In genomic region chr2:86704482-86704971, GRCh38 we compare ENCODE assay signal across 9 cellular contexts. TPM values are rescaled to one million over a fixed set of nuclear protein-coding genes. Genes with fewer than 3 reads are reported as not detected.
A peak's percentile ranks its signal among the peaks of the same experiment; 100 is the strongest.
DNase-seq lines count a peak whose midpoint lies in the region; ATAC-seq and TF ChIP-seq lines count a peak whose summit lies in the region.
"Had no signal": no experiment of that assay in that cellular context is flagged by ENCODE, and none has a peak within 500 bp of the region (broad histone marks: within the 10 kb centered on the region; RNA-seq: fewer than 3 reads in every experiment).

No MANE protein-coding gene starts in this region.

- no peak for ATAC-seq in GM19395 (IDR thresholded peaks at IDR 0.05; ENCODE audit: unreplicated experiment)
- no peak for ATAC-seq in GM18511 (IDR thresholded peaks at IDR 0.05; ENCODE audit: unreplicated experiment)
- no peak for ATAC-seq in GM21526 (IDR thresholded peaks at IDR 0.05; ENCODE audit: low FRiP score, unreplicated experiment)

- H3K4me3 ChIP-seq in ascending aorta: no peak overlapping the region

- TF ChIP-seq CTCF in ascending aorta (IDR thresholded peaks at IDR 0.05): no peak

- peaks cover 0 to 6% of the 10 kb centered on the region in 2 donors for H3K4me1 ChIP-seq in ascending aorta

- H3K27ac ChIP-seq in ascending aorta: peak overlapping the region; percentile 20 to 36
- H3K27ac ChIP-seq: neutrophil had no signal

- intact Hi-C loops in ascending aorta (cut with DNase I): loop anchor here (5.0 kb wide), 1 partner anchor 82 kb away; the partner anchor contains the start of gene RNF103

- peak; percentile 33 for DNase-seq in HK-2 (ENCODE audit: unreplicated experiment)
- peak in 1 of 2 donors; percentile 63 for DNase-seq in ascending aorta (ENCODE audit: low spot score in 2 of 2)
- peak; percentile 36 for DNase-seq in hepatic stellate cell (ENCODE audit: low spot score)
- peak; percentile 11 for DNase-seq in superior temporal gyrus (ENCODE audit: extremely low spot score)
- DNase-seq: activated naive CD4-positive, alpha-beta T cell treated with Interleukin-2 at 50 U/mL for 16 hours had no signal

- H3K36me3 ChIP-seq in ascending aorta: no peaks in the 10 kb centered on the region
- H3K36me3 ChIP-seq: neutrophil had no signal

- no peaks in the 10 kb centered on the region for H3K27me3 ChIP-seq in ascending aorta
- H3K27me3 ChIP-seq: neutrophil had no signal

- no peaks in the 10 kb centered on the region for H3K9me3 ChIP-seq in ascending aorta
- H3K9me3 ChIP-seq: neutrophil had no signal

RNA-seq across cellular contexts. Expression of gene RMND5A, which starts 15.6 kb away (rescaled TPM):
- 17.7 TPM for total RNA-seq in ascending aorta
